In genomic region chr12:63093711-63094110, GRCh38 we compare ENCODE assay signal across 1 cellular context.
TF ChIP-seq lines count a peak whose summit lies in the region.

No MANE protein-coding gene starts in this region.

TF ChIP-seq in GM23338, 12 proteins besides CTCF, POLR2A, EP300 and RAD21 (continued from another document):
- TF ChIP-seq ZNF462 (CRISPR knock-in tag; IDR thresholded peaks at IDR 0.05) (no peak), NANOG (IDR thresholded peaks at IDR 0.05; ENCODE audit: borderline replicate concordance) (no peak), JUNB (IDR thresholded peaks at IDR 0.05; ENCODE audit: unreplicated experiment) (no peak), POLR2AphosphoS5 (IDR thresholded peaks at IDR 0.05; ENCODE audit: low read depth) (no peak), ETS1 (IDR thresholded peaks at IDR 0.05) (no peak), EZH2 (IDR thresholded peaks at IDR 0.05; ENCODE audit: low read depth, unreplicated experiment) (no peak)
TF ChIP-seq in GM23338: peak in this region for 0.
